In genomic region chr6:37906121-37906520, GRCh38 we compare ENCODE assay signal across 21 cellular contexts.
"Had no signal": no experiment of that assay in that cellular context is flagged by ENCODE, and none has a peak within 500 bp of the region (broad histone marks: within the 10 kb centered on the region; RNA-seq: fewer than 3 reads in every experiment).

No MANE protein-coding gene starts in this region.

- H3K27me3 Mint-ChIP-seq: activated CD4-positive, alpha-beta memory T cell treated with anti-CD3 and anti-CD28 coated beads for 36 hours; activated naive CD8-positive, alpha-beta T cell treated with anti-CD3 and anti-CD28 coated beads for 36 hours; stimulated activated naive CD8-positive, alpha-beta T cell treated with anti-CD3 and anti-CD28 coated beads, Interleukin-15, amount 100 ng/mL, for 72 hours had no signal

- DNase-seq: activated CD4-positive, alpha-beta memory T cell treated with anti-CD3 and anti-CD28 coated beads for 36 hours; activated CD4-positive, alpha-beta T cell treated with anti-CD3 and anti-CD28 coated beads for 48 hours; activated naive CD4-positive, alpha-beta T cell treated with Interleukin-2 at 50 U/mL for 16 hours; activated naive CD8-positive, alpha-beta T cell treated with anti-CD3 and anti-CD28 coated beads for 36 hours; activated T-cell treated with anti-CD3 and anti-CD28 coated beads, Interleukin-2, amount 50 U/mL, for 48 hours; amygdala; body of pancreas; esophagus squamous epithelium; head of caudate nucleus; islet precursor cell; left cardiac atrium; mesendoderm; mucosa of descending colon; nephron progenitor cell; pancreas; psoas muscle; right cardiac atrium; stimulated activated CD4-positive, alpha-beta T cell treated with anti-CD3 and anti-CD28 coated beads, Interleukin-12 subunit alpha, Interleukin-12 subunit beta, amount 100 ng/mL, for 4 hours; stimulated activated naive CD8-positive, alpha-beta T cell treated with anti-CD3 and anti-CD28 coated beads, Interleukin-15, amount 100 ng/mL, for 72 hours; tibial artery had no signal

- H3K9me3 ChIP-seq: body of pancreas, esophagus squamous epithelium, gastroesophageal sphincter, mucosa of descending colon, pancreas, psoas muscle, tibial artery had no signal

- ATAC-seq: body of pancreas; gastroesophageal sphincter; left cardiac atrium; mucosa of descending colon; pancreas; psoas muscle; right cardiac atrium; stimulated activated naive CD8-positive, alpha-beta T cell treated with anti-CD3 and anti-CD28 coated beads, Interleukin-15, amount 100 ng/mL, for 72 hours had no signal

- H3K27ac ChIP-seq: body of pancreas, esophagus squamous epithelium, gastroesophageal sphincter, pancreas, psoas muscle, tibial artery had no signal

- H3K27me3 ChIP-seq: body of pancreas, esophagus squamous epithelium, gastroesophageal sphincter, pancreas, tibial artery had no signal

- H3K9me3 Mint-ChIP-seq: activated CD4-positive, alpha-beta memory T cell treated with anti-CD3 and anti-CD28 coated beads for 36 hours; activated naive CD8-positive, alpha-beta T cell treated with anti-CD3 and anti-CD28 coated beads for 36 hours; nephron progenitor cell; stimulated activated naive CD8-positive, alpha-beta T cell treated with anti-CD3 and anti-CD28 coated beads, Interleukin-15, amount 100 ng/mL, for 72 hours had no signal

- H3K4me1 Mint-ChIP-seq: nephron progenitor cell had no signal

- H3K4me1 ChIP-seq: body of pancreas had no signal

- H3K36me3 ChIP-seq: esophagus squamous epithelium, gastroesophageal sphincter, pancreas, tibial artery had no signal

- H3K4me3 Mint-ChIP-seq: activated CD4-positive, alpha-beta memory T cell treated with anti-CD3 and anti-CD28 coated beads for 36 hours; activated naive CD8-positive, alpha-beta T cell treated with anti-CD3 and anti-CD28 coated beads for 36 hours; nephron progenitor cell; stimulated activated naive CD8-positive, alpha-beta T cell treated with anti-CD3 and anti-CD28 coated beads, Interleukin-15, amount 100 ng/mL, for 72 hours had no signal

- H3K4me3 ChIP-seq: body of pancreas, esophagus squamous epithelium, gastroesophageal sphincter, mucosa of descending colon, pancreas, psoas muscle, tibial artery had no signal

- H3K27ac Mint-ChIP-seq: activated CD4-positive, alpha-beta memory T cell treated with anti-CD3 and anti-CD28 coated beads for 36 hours; activated naive CD8-positive, alpha-beta T cell treated with anti-CD3 and anti-CD28 coated beads for 36 hours; nephron progenitor cell; stimulated activated naive CD8-positive, alpha-beta T cell treated with anti-CD3 and anti-CD28 coated beads, Interleukin-15, amount 100 ng/mL, for 72 hours had no signal
